Comparison of ENCODE assay signal across 24 cellular contexts in the genomic region with DNA sequence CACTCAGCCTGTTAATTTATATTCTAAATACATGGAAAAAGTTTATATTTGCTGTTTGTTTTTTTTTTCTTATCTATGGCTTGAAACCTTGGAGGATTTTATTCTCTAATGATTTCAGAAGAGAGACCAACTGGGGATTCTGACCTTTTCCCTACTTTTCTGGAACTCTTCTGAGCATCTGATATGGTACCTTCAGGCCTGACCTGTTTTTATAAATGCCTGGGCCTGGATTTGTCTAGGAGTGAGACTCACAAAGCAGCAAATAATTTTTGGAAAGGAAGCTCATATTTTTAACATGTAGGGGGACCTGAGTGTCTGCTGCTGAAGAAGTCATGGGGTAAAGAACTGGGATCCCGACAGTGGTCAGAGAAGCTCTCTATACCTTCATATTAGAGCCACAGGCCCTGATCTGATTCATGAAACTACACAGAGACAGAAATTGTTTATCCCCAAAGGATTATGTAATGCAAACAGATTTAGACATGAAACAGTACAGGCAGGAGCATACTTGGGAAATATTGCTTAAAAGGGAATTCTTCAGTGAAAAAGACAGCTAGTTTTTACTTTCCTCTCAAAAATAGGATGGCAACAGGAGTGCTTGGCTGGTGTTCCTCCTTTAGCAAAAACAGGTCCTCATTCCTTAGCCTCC. TPM values are rescaled to one million over a fixed set of nuclear protein-coding genes. Genes with fewer than 3 reads are reported as not detected.
DNase-seq lines count a peak whose midpoint lies in the region; ATAC-seq, FAIRE-seq and TF ChIP-seq lines count a peak whose summit lies in the region.
"Had no signal": no experiment of that assay in that cellular context is flagged by ENCODE, and none has a peak within 500 bp of the region (broad histone marks: within the 10 kb centered on the region; RNA-seq: fewer than 3 reads in every experiment).

No MANE protein-coding gene starts in this region.

- intact Hi-C loops in heart right ventricle (cut with DNase I) (no loop called here), left cardiac atrium (cut with DNase I) (no loop called here), left ventricle myocardium inferior (cut with micrococcal nuclease) (no loop called here), psoas muscle (cut with DNase I) (no loop called here)

- H3K36me3 ChIP-seq in heart right ventricle = no peaks in the 10 kb centered on the region
- H3K36me3 ChIP-seq in left ventricle myocardium inferior = no peaks in the 10 kb centered on the region
- no peaks in the 10 kb centered on the region for H3K36me3 ChIP-seq in psoas muscle (ENCODE audit: insufficient read depth in 1 of 2, low read depth in 1 of 2)

- DNase-seq in heart right ventricle = no peak
- no peak for DNase-seq in left cardiac atrium
- DNase-seq in left ventricle myocardium inferior = no peak
- no peak for DNase-seq in psoas muscle
- no peak for DNase-seq in NOMO-1 treated with DMSO at 0.1 percent for 48 hours (lab: John Stamatoyannopoulos, UW; ENCODE audit: unreplicated experiment)
- no peak for DNase-seq in caudate nucleus (lab: John Stamatoyannopoulos, UW)
- DNase-seq in HuH-7.5 (ENCODE audit: low spot score) = no peak
- no peak for DNase-seq in RCC 7860 (ENCODE audit: low spot score)
- DNase-seq: activated CD8-positive, alpha-beta T cell treated with anti-CD3 and anti-CD28 coated beads, Interleukin-2, amount 10 ng/mL, durations not matched to agents 7 days and 5 days; DMS53; effector memory CD8-positive, alpha-beta T cell; GM23248; NCI-H146; NCI-H2107; NCI-H774; retina; stimulated activated CD4-positive, alpha-beta T cell treated with anti-CD3 and anti-CD28 coated beads, Interleukin-4, amount 100 ng/mL, for 24 hours; T-helper 2 cell; testis had no signal

- no peak overlapping the region for H3K4me3 ChIP-seq in heart right ventricle
- no peak overlapping the region for H3K4me3 ChIP-seq in left ventricle myocardium inferior
- no peak overlapping the region for H3K4me3 ChIP-seq in psoas muscle
- H3K4me3 ChIP-seq: GM23248, testis had no signal

- H3K9me3 ChIP-seq in heart right ventricle = no peaks in the 10 kb centered on the region
- no peaks in the 10 kb centered on the region for H3K9me3 ChIP-seq in left ventricle myocardium inferior (replicated peaks)
- H3K9me3 ChIP-seq in psoas muscle = no peaks in the 10 kb centered on the region
- H3K9me3 ChIP-seq: testis had no signal

- H3K4me1 ChIP-seq in heart right ventricle (peaks cover 0 to 51% (median 8%) of the 10 kb centered on the region in 9 donors), left ventricle myocardium inferior (peaks cover 66% of the 10 kb centered on the region), psoas muscle (peaks cover 37% of the 10 kb centered on the region)
- H3K4me1 ChIP-seq: testis had no signal

- ATAC-seq in heart right ventricle = peak in 5 of 8 donors; percentile 27 to 59 (median 53)
- no peak for ATAC-seq in left cardiac atrium
- ATAC-seq in psoas muscle = peak in 1 of 4 donors; percentile 42
- ATAC-seq: activated CD8-positive, alpha-beta T cell treated with anti-CD3 and anti-CD28 coated beads, Interleukin-2, amount 10 ng/mL, durations not matched to agents 7 days and 5 days; effector memory CD8-positive, alpha-beta T cell; natural killer cell treated with Interleukin-12 subunit alpha and Interleukin-12 subunit beta and Interleukin-15 and Interleukin-18, amount 100 ng/mL, for 72 hours; stimulated activated memory B cell treated with anti-CD40 and anti-IgM and Interleukin-4, amounts not matched to agents 10 μg/mL and 1 μg/mL and 100 μg/mL, for 72 hours had no signal

- no peak for TF ChIP-seq CTCF in heart right ventricle (IDR thresholded peaks at IDR 0.05)
- no peak for TF ChIP-seq CTCF in left ventricle myocardium inferior (IDR thresholded peaks at IDR 0.05; ENCODE audit: borderline replicate concordance)
- TF ChIP-seq CTCF in psoas muscle (IDR thresholded peaks at IDR 0.05) = no peak

- H3K27ac ChIP-seq in heart right ventricle (peak overlapping the region in 5 of 10 donors; percentile 31 to 64 (median 48)), left ventricle myocardium inferior (replicated peaks) (peak overlapping the region; percentile 53), psoas muscle (peak overlapping the region; percentile 39), caudate nucleus (ENCODE audit: low read depth, low read length) (no peak overlapping the region)
- H3K27ac ChIP-seq: GM23248, RWPE1, testis had no signal

- H3K27me3 ChIP-seq in heart right ventricle (no peaks in the 10 kb centered on the region), left ventricle myocardium inferior (ENCODE audit: low read depth) (no peaks in the 10 kb centered on the region), psoas muscle (ENCODE audit: insufficient read depth in 3 of 3, low read length in 2 of 3) (no peaks in the 10 kb centered on the region)
- H3K27me3 ChIP-seq: testis had no signal

- 60 to 64% methylated on average over 1 of the region's 1 CpG for WGBS in heart right ventricle, 2 donors
- WGBS in psoas muscle, 3 donors = 67 to 80% (median 77%) methylated on average over 1 of the region's 1 CpG

- FAIRE-seq in RCC 7860 (lab: Jason Lieb, UNC) = no peak
- FAIRE-seq: colon, frontal cortex had no signal

RNA-seq across cellular contexts. Expression of gene PPM1L, which starts 15.9 kb away (rescaled TPM):
- total RNA-seq in heart right ventricle (10 to 100 TPM; 35.5 to 55.5 (median 38.8) TPM), left cardiac atrium (10 to 100 TPM; 30.2 to 39.0 TPM), left ventricle myocardium inferior (51.1 TPM), psoas muscle (10 to 100 TPM; 66.0 to 76.1 (median 68.2) TPM)
- polyA plus RNA-seq in heart right ventricle (1 to 10 TPM; 4.4 to 6.9 TPM), psoas muscle (10 to 100 TPM in 2 of 3 donors, 1 to 10 TPM in 1; 6.2 to 41.7 (median 10.5) TPM)

Comparison
In these comparisons a context has a peak if more than half of its experiments do, and no peak if none do; other contexts are left out.
1. ATAC-seq: peak in heart right ventricle (5 of 8); none in left cardiac atrium (0 of 2).